Comparison of ENCODE assay signal across 21 cellular contexts in the genomic region with DNA sequence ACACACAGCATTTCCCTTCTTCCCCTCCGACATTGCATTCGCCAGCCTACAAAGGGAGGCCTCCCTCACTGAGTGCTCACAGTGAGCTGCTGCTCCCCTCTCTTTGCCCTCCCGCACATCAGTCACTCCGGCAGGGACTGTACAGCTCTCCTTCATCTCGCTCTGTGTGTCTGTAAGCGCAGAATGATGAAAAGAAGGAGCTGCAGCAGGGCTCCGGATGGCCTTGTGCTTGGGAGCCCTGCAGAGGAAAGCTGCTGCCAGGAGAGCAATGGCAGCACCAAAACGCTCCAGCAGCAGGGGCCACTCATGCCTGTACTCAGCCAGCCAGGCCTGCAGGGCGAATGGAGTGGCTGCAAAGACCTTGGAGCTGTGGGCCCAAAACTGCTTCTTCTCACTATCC.
DNase-seq lines count a peak whose midpoint lies in the region; ATAC-seq, FAIRE-seq and TF ChIP-seq lines count a peak whose summit lies in the region.
"Had no signal": no experiment of that assay in that cellular context is flagged by ENCODE, and none has a peak within 500 bp of the region (broad histone marks: within the 10 kb centered on the region; RNA-seq: fewer than 3 reads in every experiment).

No MANE protein-coding gene starts in this region.

- H3K9me3 ChIP-seq in astrocyte (ENCODE audit: insufficient read depth, low read depth, low read length) (no peaks in the 10 kb centered on the region), neuron (ENCODE audit: low read length) (no peaks in the 10 kb centered on the region), mammary epithelial cell (replicated peaks; ENCODE audit: insufficient read depth, low read length) (peaks cover 18% of the 10 kb centered on the region)
- H3K9me3 ChIP-seq: A549; BLaER1 treated with 17β-estradiol and CSF1 and Interleukin-3, amounts not matched to agents 10 nM and 100 nM had no signal

- H3K27me3 Mint-ChIP-seq in GM23338 (ENCODE audit: insufficient read depth, low read depth, poor library complexity), result peaks cover under 1% of the 10 kb centered on the region
- H3K27me3 Mint-ChIP-seq in astrocyte (ENCODE audit: low read depth, unreplicated experiment), result peaks cover 3% of the 10 kb centered on the region

- H2AFZ ChIP-seq in GM23338 (no peak overlapping the region), astrocyte (ENCODE audit: low read depth, low read length) (peak overlapping the region; percentile 10), neuron (ENCODE audit: low read depth, low read length) (peak overlapping the region; percentile 64), mammary epithelial cell (ENCODE audit: low read depth, low read length) (no peak overlapping the region)

- intact Hi-C loops in head of caudate nucleus (cut with DNase I) (no loop called here), mammary epithelial cell (cut with micrococcal nuclease) (no loop called here)

- no peak overlapping the region for H3K4me3 ChIP-seq in GM23338
- H3K4me3 ChIP-seq in astrocyte (ENCODE audit: insufficient read depth, low read depth, low read length), result no peak overlapping the region
- H3K4me3 ChIP-seq in neuron (ENCODE audit: low read length), result peak overlapping the region; percentile 22
- H3K4me3 ChIP-seq in mammary epithelial cell (replicated peaks in 1 of 3; ENCODE audit: insufficient read depth in 1 of 3, low read depth in 2 of 3, low read length in 3 of 3), result no peak overlapping the region
- H3K4me3 ChIP-seq: A549; BLaER1 treated with 17β-estradiol and CSF1 and Interleukin-3, amounts not matched to agents 10 nM and 100 nM had no signal

- H3K36me3 Mint-ChIP-seq in GM23338 (ENCODE audit: low read depth), result no peaks in the 10 kb centered on the region
- no peaks in the 10 kb centered on the region for H3K36me3 Mint-ChIP-seq in astrocyte (ENCODE audit: low read depth, unreplicated experiment)
- H3K36me3 Mint-ChIP-seq: CD8-positive, alpha-beta memory T cell; IgD-negative memory B cell had no signal

- TF ChIP-seq CTCF in GM23338 (conservative IDR thresholded peaks at IDR 0.05; ENCODE audit: low read depth in 2 of 2) (no peak), astrocyte (IDR thresholded peaks at IDR 0.05; ENCODE audit: insufficient read depth, low read depth, low read length) (no peak), mammary epithelial cell (conservative IDR thresholded peaks at IDR 0.05 in 1 of 2, IDR thresholded peaks at IDR 0.05 in 1 of 2; ENCODE audit: extremely low read depth in 1 of 2, insufficient read depth in 1 of 2, low read depth in 1 of 2, low read length in 2 of 2) (no peak)

- H3K27ac Mint-ChIP-seq in GM23338, result no peak overlapping the region
- H3K27ac Mint-ChIP-seq in astrocyte (ENCODE audit: unreplicated experiment), result no peak overlapping the region
- H3K27ac Mint-ChIP-seq: IgD-negative memory B cell had no signal

- no peaks in the 10 kb centered on the region for H3K9me2 ChIP-seq in GM23338 (ENCODE audit: insufficient read depth)

- H3K9ac ChIP-seq in astrocyte (ENCODE audit: low read length) (no peak overlapping the region), mammary epithelial cell (ENCODE audit: insufficient read depth, low read length) (no peak overlapping the region)
- H3K9ac ChIP-seq: BLaER1 treated with 17β-estradiol and CSF1 and Interleukin-3, amounts not matched to agents 10 nM and 100 nM had no signal

- H3K4me3 Mint-ChIP-seq in GM23338, result no peak overlapping the region
- no peak overlapping the region for H3K4me3 Mint-ChIP-seq in astrocyte (ENCODE audit: unreplicated experiment)
- H3K4me3 Mint-ChIP-seq: CD8-positive, alpha-beta memory T cell; IgD-negative memory B cell had no signal

- no peaks in the 10 kb centered on the region for H3K9me3 Mint-ChIP-seq in GM23338
- no peaks in the 10 kb centered on the region for H3K9me3 Mint-ChIP-seq in astrocyte (ENCODE audit: unreplicated experiment)
- H3K9me3 Mint-ChIP-seq: CD8-positive, alpha-beta memory T cell; IgD-negative memory B cell had no signal

- in situ Hi-C loops in mammary epithelial cell (cut with MboI; ENCODE audit: low sequenced_read_pairs in 2 of 2), result no loop called here

- H3K36me3 ChIP-seq in GM23338 (ENCODE audit: insufficient read depth) (no peaks in the 10 kb centered on the region), astrocyte (ENCODE audit: insufficient read depth, low read length) (no peaks in the 10 kb centered on the region), neuron (ENCODE audit: insufficient read depth, low read length) (no peaks in the 10 kb centered on the region), mammary epithelial cell (ENCODE audit: insufficient read depth, low read length) (no peaks in the 10 kb centered on the region)
- H3K36me3 ChIP-seq: BLaER1 treated with 17β-estradiol and CSF1 and Interleukin-3, amounts not matched to agents 10 nM and 100 nM had no signal

- no peaks in the 10 kb centered on the region for H3F3A ChIP-seq in GM23338 (replicated peaks; ENCODE audit: low read depth)

- H3K4me1 ChIP-seq in GM23338 (ENCODE audit: insufficient read depth) (peaks cover 7% of the 10 kb centered on the region; the same call in 1 of the 2 replicates), astrocyte (ENCODE audit: insufficient read depth, low read length) (no peaks in the 10 kb centered on the region), neuron (ENCODE audit: insufficient read depth, low read length) (peaks cover 11% of the 10 kb centered on the region), mammary epithelial cell (ENCODE audit: insufficient read depth, low read length) (no peaks in the 10 kb centered on the region)
- H3K4me1 ChIP-seq: A549 had no signal

- WGBS in mammary epithelial cell (ENCODE audit: low coverage, missing lambda C conversion rate), result 69% methylated on average over 5 of the region's 9 CpGs

- H4K20me1 ChIP-seq in GM23338 (replicated peaks; ENCODE audit: insufficient read depth), result no peaks in the 10 kb centered on the region; the same call in 1 of the 2 replicates
- H4K20me1 ChIP-seq in astrocyte (ENCODE audit: insufficient read depth, low read length), result no peaks in the 10 kb centered on the region
- no peaks in the 10 kb centered on the region for H4K20me1 ChIP-seq in mammary epithelial cell (ENCODE audit: insufficient read depth, low read length)
- H4K20me1 ChIP-seq: BLaER1 treated with 17β-estradiol and CSF1 and Interleukin-3, amounts not matched to agents 10 nM and 100 nM had no signal

- H3K79me2 ChIP-seq in GM23338 (replicated peaks; ENCODE audit: insufficient read depth) (no peaks in the 10 kb centered on the region), astrocyte (ENCODE audit: insufficient read depth, low read length) (no peaks in the 10 kb centered on the region), mammary epithelial cell (ENCODE audit: insufficient read depth, low read length) (no peaks in the 10 kb centered on the region)

- DNase-seq in GM23338 (ENCODE audit: low spot score), result peak; percentile 37
- no peak for DNase-seq in astrocyte (ENCODE audit: low read depth)
- peak in 22 of 42 donors; percentile 13 to 68 (median 37) for DNase-seq in head of caudate nucleus
- no peak for DNase-seq in mammary epithelial cell
- DNase-seq in central memory CD4-positive, alpha-beta T cell, result no peak
- DNase-seq: CD8-positive, alpha-beta memory T cell; GF-D8; Kasumi-1; MM.1S; NCI-H1105 treated with DMSO at 0.1 percent for 48 hours; NCI-H1930; NCI-H446 treated with DMSO at 0.1 percent for 48 hours; RPMI8226 had no signal

- H3K4me1 Mint-ChIP-seq in GM23338 (peaks cover 20% of the 10 kb centered on the region), astrocyte (ENCODE audit: low read depth, unreplicated experiment) (no peaks in the 10 kb centered on the region)
- H3K4me1 Mint-ChIP-seq: CD8-positive, alpha-beta memory T cell; IgD-negative memory B cell had no signal

- no peak overlapping the region for H3K4me2 ChIP-seq in GM23338
- H3K4me2 ChIP-seq in astrocyte (ENCODE audit: low read length), result no peak overlapping the region
- H3K4me2 ChIP-seq in mammary epithelial cell (ENCODE audit: insufficient read depth, low read depth, low read length), result no peak overlapping the region
- H3K4me2 ChIP-seq: A549; BLaER1 treated with 17β-estradiol and CSF1 and Interleukin-3, amounts not matched to agents 10 nM and 100 nM had no signal

- dilution Hi-C loops in mammary epithelial cell (cut with HindIII; ENCODE audit: low sequenced_read_pairs), result no loop called here

- no peaks in the 10 kb centered on the region for H3K27me3 ChIP-seq in GM23338 (ENCODE audit: insufficient read depth)
- H3K27me3 ChIP-seq in astrocyte (ENCODE audit: insufficient read depth, low read length), result peaks cover 2% of the 10 kb centered on the region
- no peaks in the 10 kb centered on the region for H3K27me3 ChIP-seq in neuron (ENCODE audit: insufficient read depth, low read length)
- no peaks in the 10 kb centered on the region for H3K27me3 ChIP-seq in mammary epithelial cell (ENCODE audit: insufficient read depth, low read length)
- H3K27me3 ChIP-seq: BLaER1 treated with 17β-estradiol and CSF1 and Interleukin-3, amounts not matched to agents 10 nM and 100 nM had no signal

- no peak for FAIRE-seq in astrocyte (lab: Jason Lieb, UNC)
- FAIRE-seq: GM12892, H54 had no signal

- ATAC-seq in GM23338 (peak; percentile 89), GM21619 (IDR thresholded peaks at IDR 0.05; ENCODE audit: unreplicated experiment) (no peak), HG02938 (IDR thresholded peaks at IDR 0.05; ENCODE audit: unreplicated experiment) (no peak)

- CTCF ChIA-PET in mammary epithelial cell (lab: Charles Lee; ENCODE audit: low non-redundant PET), result no interaction called here

- H3K27ac ChIP-seq in GM23338 (ENCODE audit: low read depth) (0 out of 2 replicates have a peak overlapping the region, but pooled peaks have one; percentile 39), astrocyte (ENCODE audit: low read depth, low read length) (no peak overlapping the region), mammary epithelial cell (ENCODE audit: insufficient read depth, low read depth, low read length) (no peak overlapping the region)
- H3K27ac ChIP-seq: A549; BLaER1 treated with 17β-estradiol and CSF1 and Interleukin-3, amounts not matched to agents 10 nM and 100 nM had no signal

- BruUV-seq in mammary epithelial cell (replicated peaks; lab: Mats Ljungman, UMichigan), result no TSS peak

TF ChIP-seq in GM23338, 12 proteins besides CTCF, POLR2A, EP300 and RAD21 (continues in another document):
- no peak for TF ChIP-seq ZNF114 (CRISPR knock-in tag; IDR thresholded peaks at IDR 0.05)
- TF ChIP-seq EZH2 (IDR thresholded peaks at IDR 0.05; ENCODE audit: low read depth, unreplicated experiment), result no peak

Comparison
In these comparisons a context has a peak if more than half of its experiments do, and no peak if none do; other contexts are left out.
1. DNase-seq: peak in GM23338 (single experiment) and head of caudate nucleus (22 of 42); none in astrocyte (single experiment), mammary epithelial cell (single experiment) and central memory CD4-positive, alpha-beta T cell (single experiment).
2. H2AFZ ChIP-seq: peak in astrocyte (single experiment) and neuron (single experiment); none in GM23338 (single experiment) and mammary epithelial cell (single experiment).